In genomic region chr9:88535226-88535931, GRCh38 we compare ENCODE assay signal across 8 cellular contexts. TPM values are rescaled to one million over a fixed set of nuclear protein-coding genes. Genes with fewer than 3 reads are reported as not detected.
DNase-seq lines count a peak whose midpoint lies in the region; ATAC-seq lines count a peak whose summit lies in the region.

No MANE protein-coding gene starts in this region.

- no peak overlapping the region for H3K9ac ChIP-seq in stomach smooth muscle (ENCODE audit: low read length in 2 of 2)

- H3K27ac Mint-ChIP-seq in activated CD4-positive, alpha-beta T cell treated with anti-CD3 and anti-CD28 coated beads, Interleukin-2, amount 10 ng/mL, durations not matched to agents 24 days and 14 days, result no peak overlapping the region
- no peak overlapping the region for H3K27ac Mint-ChIP-seq in activated naive CD8-positive, alpha-beta T cell treated with anti-CD3 and anti-CD28 coated beads, Interleukin-2, amount 50 U/mL, for 24 hours
- H3K27ac Mint-ChIP-seq in immature natural killer cell, result no peak overlapping the region

- H3K4me3 Mint-ChIP-seq in activated CD4-positive, alpha-beta T cell treated with anti-CD3 and anti-CD28 coated beads, Interleukin-2, amount 10 ng/mL, durations not matched to agents 24 days and 14 days, result peak overlapping the region; percentile 66
- H3K4me3 Mint-ChIP-seq in activated naive CD8-positive, alpha-beta T cell treated with anti-CD3 and anti-CD28 coated beads, Interleukin-2, amount 50 U/mL, for 24 hours, result no peak overlapping the region
- peak overlapping the region; percentile 63 to 77 (median 75) for H3K4me3 Mint-ChIP-seq in immature natural killer cell

- intact Hi-C loops in activated CD4-positive, alpha-beta T cell treated with anti-CD3 and anti-CD28 coated beads, Interleukin-2, amount 10 ng/mL, durations not matched to agents 24 days and 14 days (cut with micrococcal nuclease), result no loop called here

- peaks cover 16% of the 10 kb centered on the region for H3K4me1 ChIP-seq in stomach smooth muscle (ENCODE audit: control insufficient read depth, insufficient read depth, low read length)

- H3K9me3 Mint-ChIP-seq in activated CD4-positive, alpha-beta T cell treated with anti-CD3 and anti-CD28 coated beads, Interleukin-2, amount 10 ng/mL, durations not matched to agents 24 days and 14 days, result peaks cover 4% of the 10 kb centered on the region
- peaks cover 3% of the 10 kb centered on the region for H3K9me3 Mint-ChIP-seq in activated naive CD8-positive, alpha-beta T cell treated with anti-CD3 and anti-CD28 coated beads, Interleukin-2, amount 50 U/mL, for 24 hours
- no peaks in the 10 kb centered on the region for H3K9me3 Mint-ChIP-seq in immature natural killer cell

- H3K36me3 ChIP-seq in stomach smooth muscle (ENCODE audit: control insufficient read depth in 2 of 2, insufficient read depth in 2 of 2, low read length in 2 of 2), result no peaks in the 10 kb centered on the region

- peaks cover 2 to 6% of the 10 kb centered on the region in 2 donors for H3K27me3 ChIP-seq in stomach smooth muscle (ENCODE audit: control insufficient read depth in 1 of 2, insufficient read depth in 2 of 2, low read length in 2 of 2)

- H3K9me3 ChIP-seq in stomach smooth muscle (ENCODE audit: control insufficient read depth in 2 of 2, low read length in 2 of 2), result no peaks in the 10 kb centered on the region

- peaks cover 4% of the 10 kb centered on the region for H3K36me3 Mint-ChIP-seq in activated CD4-positive, alpha-beta T cell treated with anti-CD3 and anti-CD28 coated beads, Interleukin-2, amount 10 ng/mL, durations not matched to agents 24 days and 14 days (ENCODE audit: low read depth)
- H3K36me3 Mint-ChIP-seq in activated naive CD8-positive, alpha-beta T cell treated with anti-CD3 and anti-CD28 coated beads, Interleukin-2, amount 50 U/mL, for 24 hours (ENCODE audit: low read depth), result no peaks in the 10 kb centered on the region
- no peaks in the 10 kb centered on the region for H3K36me3 Mint-ChIP-seq in immature natural killer cell

- H3K4me3 ChIP-seq in stomach smooth muscle (ENCODE audit: low read length in 2 of 2), result peak overlapping the region; percentile 62 to 70

- DNase-seq in activated CD4-positive, alpha-beta T cell treated with anti-CD3 and anti-CD28 coated beads, Interleukin-2, amount 10 ng/mL, durations not matched to agents 24 days and 14 days, result peak; percentile 68
- no peak for DNase-seq in activated CD4-positive, alpha-beta T cell treated with anti-CD3 and anti-CD28 coated beads, Interleukin-2, amount 50 U/mL, for 4 hours
- DNase-seq in activated naive CD8-positive, alpha-beta T cell treated with anti-CD3 and anti-CD28 coated beads, Interleukin-2, amount 50 U/mL, for 24 hours, result peak; percentile 5
- peak in 1 of 3 donors; percentile 16 for DNase-seq in immature natural killer cell
- no peak for DNase-seq in SHP77 treated with DMSO at 0.1 percent for 48 hours (lab: John Stamatoyannopoulos, UW)

- H3K27ac ChIP-seq in stomach smooth muscle (ENCODE audit: low read length), result no peak overlapping the region

- peak; percentile 37 for ATAC-seq in activated naive CD8-positive, alpha-beta T cell treated with anti-CD3 and anti-CD28 coated beads, Interleukin-2, amount 50 U/mL, for 24 hours
- ATAC-seq in GM21529 (IDR thresholded peaks at IDR 0.05; ENCODE audit: unreplicated experiment), result no peak
- no peak for ATAC-seq in HG03439 (IDR thresholded peaks at IDR 0.05; ENCODE audit: unreplicated experiment)

- peaks cover 20% of the 10 kb centered on the region for H3K4me1 Mint-ChIP-seq in activated CD4-positive, alpha-beta T cell treated with anti-CD3 and anti-CD28 coated beads, Interleukin-2, amount 10 ng/mL, durations not matched to agents 24 days and 14 days
- H3K4me1 Mint-ChIP-seq in activated naive CD8-positive, alpha-beta T cell treated with anti-CD3 and anti-CD28 coated beads, Interleukin-2, amount 50 U/mL, for 24 hours, result peaks cover 18% of the 10 kb centered on the region
- peaks cover 21% of the 10 kb centered on the region in 2 donors for H3K4me1 Mint-ChIP-seq in immature natural killer cell

- peaks cover 52% of the 10 kb centered on the region for H3K27me3 Mint-ChIP-seq in activated CD4-positive, alpha-beta T cell treated with anti-CD3 and anti-CD28 coated beads, Interleukin-2, amount 10 ng/mL, durations not matched to agents 24 days and 14 days
- H3K27me3 Mint-ChIP-seq in activated naive CD8-positive, alpha-beta T cell treated with anti-CD3 and anti-CD28 coated beads, Interleukin-2, amount 50 U/mL, for 24 hours, result peaks cover 55% of the 10 kb centered on the region
- peaks cover 4 to 18% (median 15%) of the 10 kb centered on the region in 3 donors for H3K27me3 Mint-ChIP-seq in immature natural killer cell (ENCODE audit: low read depth in 3 of 3)

RNA-seq across cellular contexts. Expression of gene NXNL2, which starts 0.4 kb away (rescaled TPM):
- not detected in 2 replicates for total RNA-seq in activated CD4-positive, alpha-beta T cell treated with anti-CD3 and anti-CD28 coated beads, Interleukin-2, amount 10 ng/mL, durations not matched to agents 24 days and 14 days
- polyA plus RNA-seq in immature natural killer cell, result not detected

Comparison
In these comparisons a context has a peak if more than half of its experiments do, and no peak if none do; other contexts are left out.
1. DNase-seq: peak in activated CD4-positive, alpha-beta T cell treated with anti-CD3 and anti-CD28 coated beads, Interleukin-2, amount 10 ng/mL, durations not matched to agents 24 days and 14 days (single experiment) and activated naive CD8-positive, alpha-beta T cell treated with anti-CD3 and anti-CD28 coated beads, Interleukin-2, amount 50 U/mL, for 24 hours (single experiment); none in activated CD4-positive, alpha-beta T cell treated with anti-CD3 and anti-CD28 coated beads, Interleukin-2, amount 50 U/mL, for 4 hours (0 of 2) and SHP77 treated with DMSO at 0.1 percent for 48 hours (single experiment).